In the genomic region with DNA sequence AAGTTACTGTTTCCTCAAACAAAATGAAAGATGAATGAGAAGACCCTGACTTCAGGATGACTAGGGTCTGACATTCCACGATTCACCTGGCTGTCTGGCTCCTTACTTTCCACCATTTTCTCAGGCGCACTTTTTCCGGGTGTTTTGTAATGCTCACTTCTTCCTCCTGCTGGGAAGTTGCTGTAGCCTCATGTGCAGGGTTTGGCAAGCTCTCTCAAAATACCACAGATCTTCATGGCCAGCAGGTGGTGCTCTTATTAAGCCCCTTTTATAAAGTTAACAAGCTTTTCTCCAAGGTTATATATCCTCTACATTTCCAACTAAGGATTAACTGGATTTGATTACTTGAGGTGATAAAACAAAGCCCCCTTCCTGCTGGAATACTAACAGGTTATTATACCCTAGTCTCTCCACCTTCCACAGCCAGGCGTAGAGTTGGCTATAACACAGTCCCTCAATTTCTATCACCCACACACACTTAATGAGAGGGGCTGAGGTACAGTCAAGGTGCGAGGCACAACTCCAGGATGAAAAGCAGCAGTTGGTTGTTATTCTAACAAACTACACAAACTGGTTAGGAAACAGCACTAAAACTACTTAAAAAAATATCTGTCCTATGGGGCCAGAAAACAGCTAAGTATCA, we compare ENCODE assay signal across 8 cellular contexts. TPM values are rescaled to one million over a fixed set of nuclear protein-coding genes. Genes with fewer than 3 reads are reported as not detected.
DNase-seq lines count a peak whose midpoint lies in the region; ATAC-seq, FAIRE-seq and TF ChIP-seq lines count a peak whose summit lies in the region.

No MANE protein-coding gene starts in this region.

- TF ChIP-seq CTCF in kidney (IDR thresholded peaks at IDR 0.05; ENCODE audit: borderline replicate concordance, extremely low read depth, insufficient read depth), result peak; percentile 80

- no peak for ATAC-seq in HG02884 (IDR thresholded peaks at IDR 0.05; ENCODE audit: unreplicated experiment)

- H3K36me3 ChIP-seq in kidney (ENCODE audit: control insufficient read depth in 1 of 2, insufficient read depth in 2 of 2, low read length in 2 of 2), result peaks cover 9 to 31% of the 10 kb centered on the region in 2 donors

- H3K27ac ChIP-seq in caudate nucleus (ENCODE audit: low read depth, low read length) (peak overlapping the region; percentile 65), kidney (ENCODE audit: low read depth in 2 of 2, low read length in 2 of 2) (peak overlapping the region; percentile 0 to 18)

- intact Hi-C loops in kidney (cut with DNase I), result no loop called here

- no peak overlapping the region for H3K4me3 ChIP-seq in kidney (ENCODE audit: low read length in 2 of 2)

- H3K9ac ChIP-seq in kidney (ENCODE audit: low read length in 2 of 2), result peak overlapping the region in 1 of 2 donors; percentile 1

- DNase-seq in NCI-H1417 (lab: John Stamatoyannopoulos, UW) (peak; percentile 53 to 85 (median 62)), NCI-H1417 treated with DMSO at 0.1 percent for 48 hours (lab: John Stamatoyannopoulos, UW) (no peak), NCI-H1694 (lab: John Stamatoyannopoulos, UW) (peak; percentile 73), T-helper 9 cell (peak; percentile 29), caudate nucleus (lab: John Stamatoyannopoulos, UW) (peak in 42 of 61 donors; percentile 17 to 85 (median 48)), kidney (no peak)
- peak; percentile 24 for DNase-seq in stimulated activated CD4-positive, alpha-beta T cell treated with anti-CD3 and anti-CD28 coated beads, Interleukin-1b, Interleukin-23, amount 100 ng/mL, for 48 hours

- H3K9me3 ChIP-seq in kidney (ENCODE audit: control insufficient read depth in 1 of 2, low read length in 2 of 2), result no peaks in the 10 kb centered on the region

- peak; percentile 88 for FAIRE-seq in kidney (lab: Jason Lieb, UNC)

- H3K4me1 ChIP-seq in kidney (ENCODE audit: control insufficient read depth in 1 of 2, insufficient read depth in 1 of 2, low read depth in 1 of 2, low read length in 2 of 2), result peaks cover 0 to 3% of the 10 kb centered on the region in 2 donors

RNA-seq across cellular contexts. Expression of a gene that starts 45.4 kb away (rescaled TPM):
- total RNA-seq in kidney, result not detected
- polyA plus RNA-seq in kidney (ENCODE audit: insufficient read depth, low read depth, low replicate concordance), result not detected

Comparison
In these comparisons a context has a peak if more than half of its experiments do, and no peak if none do; other contexts are left out.
1. DNase-seq: peak in NCI-H1417 (3 of 3), NCI-H1694 (single experiment), T-helper 9 cell (single experiment), caudate nucleus (42 of 61) and stimulated activated CD4-positive, alpha-beta T cell treated with anti-CD3 and anti-CD28 coated beads, Interleukin-1b, Interleukin-23, amount 100 ng/mL, for 48 hours (single experiment); none in NCI-H1417 treated with DMSO at 0.1 percent for 48 hours (single experiment) and kidney (single experiment).